8 cellular contexts compared by ENCODE assay signal in the genomic region with DNA sequence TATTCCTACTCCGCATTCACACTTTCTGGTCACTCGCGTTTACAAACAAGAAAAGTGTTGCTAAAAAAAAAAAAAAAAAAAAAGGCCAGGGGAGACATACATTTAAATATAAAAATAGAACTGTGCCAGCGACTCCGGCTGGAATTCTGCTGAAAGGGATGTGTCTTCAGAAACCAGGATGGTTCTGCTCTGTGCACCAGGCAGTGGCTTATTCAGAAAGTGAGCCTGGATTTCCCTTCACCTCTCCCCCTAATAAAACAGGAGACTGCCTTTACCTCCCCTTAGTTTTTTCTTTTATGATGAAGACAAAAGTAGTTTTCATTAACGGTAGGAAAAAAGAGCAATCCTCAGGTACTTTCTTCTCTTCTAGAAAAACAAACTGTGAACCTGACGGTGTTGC. TPM values are rescaled to one million over a fixed set of nuclear protein-coding genes. Genes with fewer than 3 reads are reported as not detected.
DNase-seq lines count a peak whose midpoint lies in the region; ATAC-seq, FAIRE-seq and TF ChIP-seq lines count a peak whose summit lies in the region.

No MANE protein-coding gene starts in this region.

- no TSS peak for BruUV-seq in K562 (replicated peaks; lab: Mats Ljungman, UMichigan)

- H3K27me3 ChIP-seq in HUES48 (ENCODE audit: control insufficient read depth, insufficient read depth, low read length), result no peaks in the 10 kb centered on the region
- no peaks in the 10 kb centered on the region for H3K27me3 ChIP-seq in K562 (ENCODE audit: control insufficient read depth in 2 of 2, insufficient read depth in 2 of 2, low read length in 2 of 2)
- peaks cover 5% of the 10 kb centered on the region for H3K27me3 ChIP-seq in kidney epithelial cell (ENCODE audit: control insufficient read depth, insufficient read depth, low read length)
- H3K27me3 ChIP-seq in subcutaneous abdominal adipose tissue (ENCODE audit: control insufficient read depth in 5 of 5, insufficient read depth in 4 of 5, low read length in 5 of 5), result peaks cover 5 to 14% (median 7%) of the 10 kb centered on the region in 5 donors

- POLR2A ChIA-PET in K562 (lab: Yijun Ruan, JAX), result interaction anchor here (1.3 kb wide), 2 partner anchors 22 to 59 kb away, joined by 4 read pairs; no protein-coding TSS in a partner anchor

- H3K4me1 ChIP-seq in HUES48 (ENCODE audit: control insufficient read depth, insufficient read depth, low read length), result peaks cover 21% of the 10 kb centered on the region
- H3K4me1 ChIP-seq in K562 (replicated peaks in 1 of 2; ENCODE audit: control insufficient read depth in 2 of 2, insufficient read depth in 2 of 2, low read length in 2 of 2), result peaks cover 17 to 21% of the 10 kb centered on the region in 2 experiments; a peak in 4 of 5 replicates
- H3K4me1 ChIP-seq in subcutaneous abdominal adipose tissue (ENCODE audit: control insufficient read depth in 5 of 5, insufficient read depth in 5 of 5, low read length in 5 of 5), result peaks cover 0 to 30% (median 27%) of the 10 kb centered on the region in 5 donors

- H3K27ac ChIP-seq in HUES48 (ENCODE audit: low read depth, low read length) (peak overlapping the region; percentile 52), K562 (ENCODE audit: extremely low read depth, low read depth, low read length) (no peak overlapping the region), subcutaneous abdominal adipose tissue (ENCODE audit: low read depth, low read length) (no peak overlapping the region)

- in situ Hi-C loops in K562 (cut with MboI), result no loop called here

- no peak for FAIRE-seq in K562 (lab: Jason Lieb, UNC)

- DNase-seq in K562 (ENCODE audit: extremely low read depth in 1 of 4, low spot score in 3 of 4) (no peak), kidney epithelial cell (ENCODE audit: low read depth) (no peak), Ammon's horn (ENCODE audit: low spot score) (no peak), epidermal melanocyte (ENCODE audit: insufficient read length, low spot score) (no peak)
- DNase-seq in stimulated activated CD4-positive, alpha-beta T cell treated with anti-CD3 and anti-CD28 coated beads, Interleukin-4, amount 100 ng/mL, for 4 hours, result no peak

- intact Hi-C loops in K562 (cut with micrococcal nuclease), result no loop called here

- ATAC-seq in K562 (no peak), HG03159 (IDR thresholded peaks at IDR 0.05; ENCODE audit: unreplicated experiment) (no peak)

- no peaks in the 10 kb centered on the region for H3K9me1 ChIP-seq in K562 (ENCODE audit: control insufficient read depth, insufficient read depth, low read length)

- no peak overlapping the region; the same call in 1 of the 2 replicates for H3K9ac ChIP-seq in HUES48 (ENCODE audit: low read depth, low read length)
- H3K9ac ChIP-seq in K562 (ENCODE audit: insufficient read depth in 1 of 2, low read depth in 2 of 2, low read length in 2 of 2), result no peak overlapping the region; a peak in 1 of 4 replicates
- peak overlapping the region in 1 of 5 donors; percentile 62 for H3K9ac ChIP-seq in subcutaneous abdominal adipose tissue (ENCODE audit: low read length in 5 of 5)

- CTCF ChIA-PET in K562 (lab: Yijun Ruan, JAX; ENCODE audit: low intra/inter-chr PET ratio), result interaction anchor here (7.8 kb wide), 1 partner anchor 61 kb away, joined by 310 read pairs; the partner anchor contains the start of gene CEBPE

- H3K79me2 ChIP-seq in K562 (ENCODE audit: control insufficient read depth, insufficient read depth, low read length), result no peaks in the 10 kb centered on the region

- TF ChIP-seq RAD21 in K562 (CRISPR knock-in tag; conservative IDR thresholded peaks at IDR 0.05 in 1 of 2, IDR thresholded peaks at IDR 0.05 in 1 of 2), result no peak

- TF ChIP-seq EP300 in K562 (IDR thresholded peaks at IDR 0.05; ENCODE audit: low read length), result no peak

- H3K4me3 ChIP-seq in HUES48 (ENCODE audit: low read depth, low read length) (peak overlapping the region; percentile 77), K562 (no peak overlapping the region), kidney epithelial cell (ENCODE audit: low read depth, low read length) (peak overlapping the region; percentile 48), subcutaneous abdominal adipose tissue (ENCODE audit: low read depth in 1 of 5, low read length in 5 of 5) (peak overlapping the region; percentile 50 to 74 (median 65))

- H2AFZ ChIP-seq in K562 (ENCODE audit: low read depth, low read length), result peak overlapping the region; percentile 58

- TF ChIP-seq POLR2A in K562 (conservative IDR thresholded peaks at IDR 0.05), result no peak

- H3K4me2 ChIP-seq in K562 (ENCODE audit: insufficient read depth, low read length), result 0 out of 2 replicates have a peak overlapping the region, but pooled peaks have one; percentile 6

- H3K9me3 ChIP-seq in HUES48 (ENCODE audit: control insufficient read depth, insufficient read depth, low read length), result no peaks in the 10 kb centered on the region
- H3K9me3 ChIP-seq in K562 (replicated peaks; ENCODE audit: control insufficient read depth, insufficient read depth, low read depth, low read length), result no peaks in the 10 kb centered on the region
- H3K9me3 ChIP-seq in subcutaneous abdominal adipose tissue (ENCODE audit: control insufficient read depth in 5 of 5, low read length in 5 of 5), result no peaks in the 10 kb centered on the region

- H3K36me3 ChIP-seq in HUES48 (ENCODE audit: control insufficient read depth, insufficient read depth, low read length) (no peaks in the 10 kb centered on the region), K562 (ENCODE audit: control insufficient read depth, insufficient read depth, low read length) (no peaks in the 10 kb centered on the region), kidney epithelial cell (ENCODE audit: control insufficient read depth, insufficient read depth, low read length) (no peaks in the 10 kb centered on the region), subcutaneous abdominal adipose tissue (ENCODE audit: control insufficient read depth in 5 of 5, insufficient read depth in 5 of 5, low read length in 5 of 5) (no peaks in the 10 kb centered on the region)

- 56% methylated on average over 7 of the region's 7 CpGs for WGBS in K562 (ENCODE audit: insufficient coverage, low coverage, missing lambda C conversion rate)

- H4K20me1 ChIP-seq in K562 (replicated peaks; ENCODE audit: control insufficient read depth, insufficient read depth, low read length), result no peaks in the 10 kb centered on the region

- no peak for TF ChIP-seq CTCF in K562 (IDR thresholded peaks at IDR 0.05 in 2 of 3, conservative IDR thresholded peaks at IDR 0.05 in 1 of 3; ENCODE audit: insufficient read depth in 2 of 3, low read depth in 1 of 3, low read length in 3 of 3)
- TF ChIP-seq CTCF in kidney epithelial cell (IDR thresholded peaks at IDR 0.05; ENCODE audit: insufficient read depth, low read length, poor library complexity, severe bottlenecking), result no peak

RNA-seq across cellular contexts. Expression of gene SLC7A8, which starts 0.4 kb away (rescaled TPM):
- total RNA-seq in K562 (2011; cell fraction: chromatin; rRNA removed; ENCODE audit: low replicate concordance), result 10.1 and 17.6 TPM in 2 replicates
- total RNA-seq in K562 (2011; cell fraction: nucleolus; rRNA removed), result 12.9 and 14.5 TPM in 2 replicates
- 24.6 and 30.7 TPM in 2 replicates for total RNA-seq in K562 (2011; cell fraction: nucleoplasm; rRNA removed)
- total RNA-seq in K562 (2014; rRNA removed) (5.3 and 6.0 TPM in 2 replicates), K562 (2014; rRNA removed; fragmentation: Illumina TruSeq; extraction: Trizol) (3.5 and 4.0 TPM in 2 replicates), K562 (2015; rRNA removed; fragmentation: Illumina TruSeq; extraction: Trizol) (3.4 and 4.5 TPM in 2 replicates), K562 (2021) (19.6 and 21.6 TPM in 2 replicates), kidney epithelial cell (2.3 and 3.5 TPM in 2 replicates)
- polyA plus RNA-seq in K562 (2011; rRNA removed) (19.3 and 42.6 TPM in 2 replicates), K562 (2014; fragmentation: Illumina TruSeq; extraction: Trizol) (30.1 and 33.0 TPM in 2 replicates), K562 (2014; fragmentation: Nextera tagmentation; extraction: Ambion mirVana) (1 to 10 TPM; 2.0 to 2.3 TPM), K562 (2014; rRNA removed) (10.1 and 10.6 TPM in 2 replicates)
- 26.8 and 32.0 TPM in 2 replicates for polyA plus RNA-seq in K562 (2011; cell fraction: cytosol; rRNA removed)
- 17.7 and 21.6 TPM in 2 replicates for polyA plus RNA-seq in K562 (2011; cell fraction: nucleus; rRNA removed)
- polyA plus RNA-seq in K562 (2012), result 16.4 and 25.4 TPM in 2 replicates
- 10.9 and 16.5 TPM in 2 replicates for polyA minus RNA-seq in K562 (2011; rRNA and poly(A)+ RNA removed)
- polyA minus RNA-seq in K562 (2011; cell fraction: cytosol; rRNA and poly(A)+ RNA removed), result 22.9 and 23.3 TPM in 2 replicates
- 4.4 and 9.4 TPM in 2 replicates for polyA minus RNA-seq in K562 (2011; cell fraction: nucleus; rRNA and poly(A)+ RNA removed)

RNA-seq across cellular contexts. Expression of gene RNF212B, which starts 54.7 kb away (rescaled TPM):
- total RNA-seq in K562 (2011; cell fraction: chromatin; rRNA removed; ENCODE audit: low replicate concordance), result not detected in 2 replicates
- not detected in 2 replicates for total RNA-seq in K562 (2011; cell fraction: nucleolus; rRNA removed)
- 0.37 TPM in 1 of 2 replicates, not detected in the other for total RNA-seq in K562 (2011; cell fraction: nucleoplasm; rRNA removed)
- not detected in 2 replicates for total RNA-seq in K562 (2014; rRNA removed)
- total RNA-seq in K562 (2014; rRNA removed; fragmentation: Illumina TruSeq; extraction: Trizol), result 0.26 TPM in 1 of 2 replicates, not detected in the other
- not detected in 2 replicates for total RNA-seq in K562 (2015; rRNA removed; fragmentation: Illumina TruSeq; extraction: Trizol)
- 0.27 TPM in 1 of 2 replicates, not detected in the other for total RNA-seq in K562 (2021)
- 0.43 and 0.65 TPM in 2 replicates for polyA plus RNA-seq in K562 (2011; rRNA removed)
- 0.43 and 1.0 TPM in 2 replicates for polyA plus RNA-seq in K562 (2011; cell fraction: cytosol; rRNA removed)
- polyA plus RNA-seq in K562 (2011; cell fraction: nucleus; rRNA removed), result 0.43 TPM in 1 of 2 replicates, not detected in the other
- polyA plus RNA-seq in K562 (2012), result 0.35 TPM in 1 of 2 replicates, not detected in the other
- 0.15 and 0.32 TPM in 2 replicates for polyA plus RNA-seq in K562 (2014; fragmentation: Illumina TruSeq; extraction: Trizol)
- under 1 TPM; 0.27 to 0.39 TPM for polyA plus RNA-seq in K562 (2014; fragmentation: Nextera tagmentation; extraction: Ambion mirVana)
- 0.08 and 0.17 TPM in 2 replicates for polyA plus RNA-seq in K562 (2014; rRNA removed)
- polyA minus RNA-seq in K562 (2011; rRNA and poly(A)+ RNA removed), result not detected in 2 replicates
- polyA minus RNA-seq in K562 (2011; cell fraction: cytosol; rRNA and poly(A)+ RNA removed), result not detected in 2 replicates
- polyA minus RNA-seq in K562 (2011; cell fraction: nucleus; rRNA and poly(A)+ RNA removed), result 0.54 TPM in 1 of 2 replicates, not detected in the other
- not detected in 2 replicates for total RNA-seq in kidney epithelial cell
